In genomic region chr3:16513141-16514020, GRCh38 we compare ENCODE assay signal across 8 cellular contexts. TPM values are rescaled to one million over a fixed set of nuclear protein-coding genes. Genes with fewer than 3 reads are reported as not detected.
DNase-seq lines count a peak whose midpoint lies in the region; ATAC-seq and TF ChIP-seq lines count a peak whose summit lies in the region.

Gene RFTN1 (minus strand): TSS chr3:16513699. CDS start chr3:16493869, 19,830 bp downstream.

- H3K4me3 ChIP-seq in fibroblast of the aortic adventitia (ENCODE audit: low read depth, low read length) (peak within 1 kb of the TSS; percentile 69), transverse colon (peak within 1 kb of the TSS; percentile 44 to 62 (median 49))

- H3K27ac ChIP-seq in transverse colon = peak within 1 kb of the TSS; percentile 75 to 81 (median 78)

- TF ChIP-seq POLR2A in transverse colon (IDR thresholded peaks at IDR 0.05) = no peak

- H3K27me3 Mint-ChIP-seq in activated T-helper 17 cell treated with anti-CD3 and anti-CD28 coated beads, Interleukin-2, amount 50 U/mL, for 72 hours = no peaks in the 10 kb centered on the region
- H3K27me3 Mint-ChIP-seq in neural crest cell (ENCODE audit: low read depth) = peaks cover 73% of the 10 kb centered on the region

- peaks cover 0 to 20% (median 9%) of the 10 kb centered on the region in 4 donors for H3K4me1 ChIP-seq in transverse colon

- in situ Hi-C loops in transverse colon (cut with MboI; ENCODE audit: low pct_ligation_motif_present in 1 of 4, low pct_unique_long_range_greater_than_20kb in 1 of 4, low sequenced_read_pairs in 3 of 4) = no loop called here

- peak within 1 kb of the TSS; percentile 98 for H3K27ac Mint-ChIP-seq in activated T-helper 17 cell treated with anti-CD3 and anti-CD28 coated beads, Interleukin-2, amount 50 U/mL, for 72 hours
- H3K27ac Mint-ChIP-seq in neural crest cell (ENCODE audit: unreplicated experiment) = no peak within 1 kb of the TSS

- DNase-seq in NCI-H748 (lab: John Stamatoyannopoulos, UW; ENCODE audit: unreplicated experiment) (peak; percentile 37), NCI-H748 treated with DMSO at 0.1 percent for 48 hours (lab: John Stamatoyannopoulos, UW) (no peak), RPMI7951 (ENCODE audit: low read depth) (peak; percentile 77), fibroblast of the aortic adventitia (ENCODE audit: low read depth) (peak; percentile 49), neural crest cell (ENCODE audit: low read depth, low spot score) (peak; percentile 31), transverse colon (peak; percentile 36)

- no peaks in the 10 kb centered on the region for H3K36me3 ChIP-seq in transverse colon

- peak; percentile 8 for ATAC-seq in activated T-helper 17 cell treated with anti-CD3 and anti-CD28 coated beads, Interleukin-2, amount 50 U/mL, for 72 hours (replicated peaks)
- ATAC-seq in HG02981 (IDR thresholded peaks at IDR 0.05; ENCODE audit: unreplicated experiment) = no peak

- no peaks in the 10 kb centered on the region for H3K9me3 Mint-ChIP-seq in activated T-helper 17 cell treated with anti-CD3 and anti-CD28 coated beads, Interleukin-2, amount 50 U/mL, for 72 hours
- no peaks in the 10 kb centered on the region for H3K9me3 Mint-ChIP-seq in neural crest cell

- TF ChIP-seq CTCF in fibroblast of the aortic adventitia (IDR thresholded peaks at IDR 0.05; ENCODE audit: insufficient read depth, low read length) (peak; percentile 3), neural crest cell (conservative IDR thresholded peaks at IDR 0.05) (no peak), transverse colon (IDR thresholded peaks at IDR 0.05) (no peak)

- no peak for TF ChIP-seq EP300 in transverse colon (IDR thresholded peaks at IDR 0.05; ENCODE audit: low read depth)

- intact Hi-C loops in transverse colon (cut with DNase I; ENCODE audit: low total_unique reads) = no loop called here

- peaks cover 54% of the 10 kb centered on the region for H3K4me1 Mint-ChIP-seq in activated T-helper 17 cell treated with anti-CD3 and anti-CD28 coated beads, Interleukin-2, amount 50 U/mL, for 72 hours
- H3K4me1 Mint-ChIP-seq in neural crest cell = peaks cover 21% of the 10 kb centered on the region

- no peaks in the 10 kb centered on the region for H3K9me3 ChIP-seq in transverse colon

- peak within 1 kb of the TSS; percentile 85 for H3K4me3 Mint-ChIP-seq in activated T-helper 17 cell treated with anti-CD3 and anti-CD28 coated beads, Interleukin-2, amount 50 U/mL, for 72 hours
- H3K4me3 Mint-ChIP-seq in neural crest cell = peak within 1 kb of the TSS; percentile 89

- H3K36me3 Mint-ChIP-seq in activated T-helper 17 cell treated with anti-CD3 and anti-CD28 coated beads, Interleukin-2, amount 50 U/mL, for 72 hours (ENCODE audit: low read depth) = peaks cover 70% of the 10 kb centered on the region
- no peaks in the 10 kb centered on the region for H3K36me3 Mint-ChIP-seq in neural crest cell (ENCODE audit: low read depth)

- H3K27me3 ChIP-seq in transverse colon = peaks cover 32% of the 10 kb centered on the region

- 1% methylated on average over 62 of the region's 92 CpGs; no CpG with 5 or more reads in 1 of the 2 donors for WGBS in transverse colon (ENCODE audit: low coverage in 1 of 2), 2 donors

RNA-seq across cellular contexts. Expression of gene RFTN1, which starts in this region (rescaled TPM):
- total RNA-seq in RPMI7951 (2014; rRNA removed; shearing (Covaris generic)) = 97.6 and 120 TPM in 2 replicates
- 100 to 1,000 TPM; 112 to 139 TPM for total RNA-seq in activated T-helper 17 cell treated with anti-CD3 and anti-CD28 coated beads, Interleukin-2, amount 50 U/mL, for 72 hours
- total RNA-seq in fibroblast of the aortic adventitia (ENCODE audit: low replicate concordance) = 47.7 and 54.7 TPM in 2 replicates
- 1.9 and 2.0 TPM in 2 replicates for total RNA-seq in neural crest cell
- 10 to 100 TPM in 3 of 4 donors, 1 to 10 TPM in 1; 6.7 to 25.7 (median 15.7) TPM for total RNA-seq in transverse colon
